Comparison of ENCODE assay signal across 9 cellular contexts in the genomic region with DNA sequence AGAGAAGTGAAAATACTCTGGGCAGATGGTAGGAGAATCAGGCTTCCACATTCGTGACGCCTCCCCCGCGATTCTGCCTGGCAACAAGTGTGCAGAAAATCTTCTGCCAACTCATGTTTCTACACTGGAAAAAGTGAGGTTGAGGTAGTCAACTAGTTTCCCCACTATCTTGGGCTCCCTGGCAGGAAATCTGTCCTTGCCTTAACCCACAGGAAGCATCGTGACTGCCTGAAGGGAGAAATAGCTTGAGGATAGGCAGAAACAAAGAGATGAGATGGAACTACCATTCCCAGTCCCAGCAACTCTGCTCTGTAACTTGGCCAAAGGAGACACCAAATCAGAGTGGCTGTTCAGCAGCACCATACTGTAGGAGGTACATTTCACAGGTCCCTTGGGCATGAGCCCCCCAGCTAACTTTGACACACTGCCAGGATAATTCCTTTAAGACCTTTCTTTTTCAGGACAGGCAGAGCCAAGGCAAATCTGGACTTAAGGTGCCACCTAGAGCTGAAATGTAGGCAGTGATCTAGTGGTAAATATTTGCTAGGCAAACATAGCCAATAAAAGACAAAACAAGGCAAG.
DNase-seq lines count a peak whose midpoint lies in the region; ATAC-seq, FAIRE-seq and TF ChIP-seq lines count a peak whose summit lies in the region.
"Had no signal": no experiment of that assay in that cellular context is flagged by ENCODE, and none has a peak within 500 bp of the region (broad histone marks: within the 10 kb centered on the region; RNA-seq: fewer than 3 reads in every experiment).

No MANE protein-coding gene starts in this region.

- peaks cover 2% of the 10 kb centered on the region for H3K27me3 ChIP-seq in AG04450 (ENCODE audit: control insufficient read depth, insufficient read depth, low read length)

- CTCF ChIA-PET in AG04450 (lab: Charles Lee) = interaction anchor here (0.9 to 4.6 kb wide), 5 partner anchors 57 to 258 kb away, joined by 3 to 39 read pairs (median 6); no protein-coding TSS in a partner anchor

- FAIRE-seq in H54 (lab: Jason Lieb, UNC) = peak; percentile 62

- TF ChIP-seq CTCF in AG04450 (IDR thresholded peaks at IDR 0.05; ENCODE audit: low read depth, low read length) (peak; percentile 33), endothelial cell (IDR thresholded peaks at IDR 0.05; ENCODE audit: unreplicated experiment) (no peak)

- no peaks in the 10 kb centered on the region for H3K36me3 Mint-ChIP-seq in endothelial cell (ENCODE audit: low read depth, unreplicated experiment)

- H3K9me3 Mint-ChIP-seq in endothelial cell (ENCODE audit: unreplicated experiment) = no peaks in the 10 kb centered on the region

- no peak for DNase-seq in AG04450 (ENCODE audit: low read depth, low spot score)
- DNase-seq in H54 (ENCODE audit: insufficient read length, low spot score) = no peak
- DNase-seq in UCSD-AML1 (lab: John Stamatoyannopoulos, UW; ENCODE audit: unreplicated experiment) = peak; percentile 42
- peak; percentile 54 for DNase-seq in inferior parietal cortex (ENCODE audit: extremely low spot score)
- no peak for DNase-seq in stimulated activated naive CD4-positive, alpha-beta T cell treated with Interleukin-2 at 50 U/mL for 16 hours (lab: John Stamatoyannopoulos, UW)
- DNase-seq in endothelial cell (ENCODE audit: low spot score) = no peak
- DNase-seq: gastrocnemius medialis had no signal

- no peak overlapping the region for H3K4me3 ChIP-seq in AG04450 (ENCODE audit: low read depth, low read length)
- H3K4me3 ChIP-seq: gastrocnemius medialis had no signal

- TF ChIP-seq POLR2A in H54 (IDR thresholded peaks at IDR 0.05; ENCODE audit: low read depth, low read length) = no peak

- no peaks in the 10 kb centered on the region for H3K9me3 ChIP-seq in AG04450 (ENCODE audit: control insufficient read depth, insufficient read depth, low read length)
- H3K9me3 ChIP-seq: gastrocnemius medialis had no signal

- no peaks in the 10 kb centered on the region for H3K27me3 Mint-ChIP-seq in endothelial cell (ENCODE audit: unreplicated experiment)

- no peak for ATAC-seq in HG03520 (IDR thresholded peaks at IDR 0.05; ENCODE audit: unreplicated experiment)
- no peak for ATAC-seq in HG03095 (IDR thresholded peaks at IDR 0.05; ENCODE audit: unreplicated experiment)
- ATAC-seq: gastrocnemius medialis had no signal

- no peak overlapping the region for H3K27ac Mint-ChIP-seq in endothelial cell (ENCODE audit: unreplicated experiment)

- POLR2A ChIA-PET in AG04450 (lab: Yijun Ruan, JAX) = no interaction called here

- H3K4me1 Mint-ChIP-seq in endothelial cell (ENCODE audit: unreplicated experiment) = peaks cover 20% of the 10 kb centered on the region

- no peak overlapping the region for H3K4me3 Mint-ChIP-seq in endothelial cell (ENCODE audit: unreplicated experiment)

- no peak overlapping the region for H3K27ac ChIP-seq in AG04450 (ENCODE audit: low read depth, low read length)
- H3K27ac ChIP-seq: gastrocnemius medialis had no signal

Comparison
In these comparisons a context has a peak if more than half of its experiments do, and no peak if none do; other contexts are left out.
1. DNase-seq: peak in UCSD-AML1 (single experiment) and inferior parietal cortex (single experiment); none in AG04450 (single experiment), H54 (single experiment), stimulated activated naive CD4-positive, alpha-beta T cell treated with Interleukin-2 at 50 U/mL for 16 hours (single experiment) and endothelial cell (single experiment).